In the genomic region with DNA sequence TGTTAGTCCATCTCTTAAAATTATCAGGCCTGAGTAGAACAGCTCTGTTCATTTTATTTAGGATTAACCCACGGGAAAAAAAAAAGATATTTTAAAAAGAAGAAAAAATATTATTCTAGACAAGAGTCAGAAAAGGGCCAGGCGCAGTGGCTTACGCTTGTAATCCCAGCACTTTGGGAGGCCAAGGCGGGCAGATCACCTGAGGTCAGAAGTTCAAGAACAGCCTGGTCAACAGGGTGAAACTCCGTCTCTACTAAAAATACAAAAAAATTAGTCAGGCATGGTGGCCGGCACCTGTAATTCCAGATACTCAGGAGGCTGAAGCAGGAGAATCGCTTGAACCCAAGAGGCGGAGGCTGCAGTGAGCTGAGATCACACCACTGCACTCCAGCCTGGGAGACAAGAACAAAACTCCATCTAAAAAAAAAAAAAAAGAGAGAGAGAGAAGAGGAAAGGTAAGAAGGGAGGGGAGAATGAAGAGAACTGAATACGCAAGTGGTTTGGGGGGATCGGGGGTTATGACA, we compare ENCODE assay signal across 8 cellular contexts. TPM values are rescaled to one million over a fixed set of nuclear protein-coding genes. Genes with fewer than 3 reads are reported as not detected.
DNase-seq lines count a peak whose midpoint lies in the region; ATAC-seq, FAIRE-seq and TF ChIP-seq lines count a peak whose summit lies in the region.
"Not testable (repeated sequence)": the region's sequence is repeated elsewhere in the genome, so short reads cannot be mapped to it uniquely, and the experiment has no call there.

No MANE protein-coding gene starts in this region.

- not testable (repeated sequence) for H3K27me3 ChIP-seq in PC-3 (ENCODE audit: low read length); neural progenitor cell

- H3K27ac ChIP-seq in PC-3 (ENCODE audit: low read length); kidney (ENCODE audit: low read depth in 2 of 2, low read length in 2 of 2); neural progenitor cell: not testable (repeated sequence)

- not testable (repeated sequence) for H3K9ac ChIP-seq in PC-3 (ENCODE audit: low read length); kidney (ENCODE audit: low read length in 2 of 2); neural progenitor cell

- H3K36me3 ChIP-seq in PC-3 (ENCODE audit: low read depth, low read length); kidney (ENCODE audit: control insufficient read depth in 1 of 2, insufficient read depth in 2 of 2, low read length in 2 of 2); neural progenitor cell: not testable (repeated sequence)

- H3K4me1 Mint-ChIP-seq in activated CD8-positive, alpha-beta T cell treated with anti-CD3 and anti-CD28 coated beads for 36 hours (ENCODE audit: low read depth): peaks cover 32% of the 10 kb centered on the region
- H3K4me1 Mint-ChIP-seq in activated naive CD8-positive, alpha-beta T cell treated with anti-CD3 and anti-CD28 coated beads, Interleukin-2, amount 50 U/mL, for 24 hours: peaks cover 42% of the 10 kb centered on the region
- H3K4me1 Mint-ChIP-seq in endothelial cell (ENCODE audit: unreplicated experiment) (peaks cover 32% of the 10 kb centered on the region), neural progenitor cell (peaks cover 25% of the 10 kb centered on the region), type B pancreatic cell (ENCODE audit: unreplicated experiment) (peaks cover 24% of the 10 kb centered on the region)

- H3K9me3 ChIP-seq in PC-3 (ENCODE audit: low read length); kidney (ENCODE audit: control insufficient read depth in 1 of 2, low read length in 2 of 2); neural progenitor cell (ENCODE audit: low read depth): not testable (repeated sequence)

- H3K4me3 Mint-ChIP-seq in activated CD8-positive, alpha-beta T cell treated with anti-CD3 and anti-CD28 coated beads for 36 hours: peak overlapping the region; percentile 80
- H3K4me3 Mint-ChIP-seq in activated naive CD8-positive, alpha-beta T cell treated with anti-CD3 and anti-CD28 coated beads, Interleukin-2, amount 50 U/mL, for 24 hours: peak overlapping the region; percentile 42
- H3K4me3 Mint-ChIP-seq in endothelial cell (ENCODE audit: unreplicated experiment): peak overlapping the region; percentile 99
- peak overlapping the region; percentile 95 for H3K4me3 Mint-ChIP-seq in neural progenitor cell
- H3K4me3 Mint-ChIP-seq in type B pancreatic cell: peak overlapping the region; percentile 66

- not testable (repeated sequence) for BruUV-seq in PC-3 (replicated peaks; lab: Mats Ljungman, UMichigan)

- CTCF ChIA-PET in PC-3 (lab: Charles Lee); activated CD8-positive, alpha-beta T cell treated with anti-CD3 and anti-CD28 coated beads for 36 hours (lab: Charles Lee): not testable (repeated sequence)

- H3K9me2 ChIP-seq in PC-3 (replicated peaks; ENCODE audit: low read length): not testable (repeated sequence)

- not testable (repeated sequence) for ATAC-seq in PC-3; activated CD8-positive, alpha-beta T cell treated with anti-CD3 and anti-CD28 coated beads for 36 hours; activated naive CD8-positive, alpha-beta T cell treated with anti-CD3 and anti-CD28 coated beads, Interleukin-2, amount 50 U/mL, for 24 hours

- H3K36me3 Mint-ChIP-seq in activated CD8-positive, alpha-beta T cell treated with anti-CD3 and anti-CD28 coated beads for 36 hours (ENCODE audit: low read depth): peaks cover 16% of the 10 kb centered on the region
- H3K36me3 Mint-ChIP-seq in activated naive CD8-positive, alpha-beta T cell treated with anti-CD3 and anti-CD28 coated beads, Interleukin-2, amount 50 U/mL, for 24 hours (ENCODE audit: low read depth); neural progenitor cell: not testable (repeated sequence)
- H3K36me3 Mint-ChIP-seq in endothelial cell (ENCODE audit: low read depth, unreplicated experiment) (peaks cover 21% of the 10 kb centered on the region), type B pancreatic cell (peaks cover 23% of the 10 kb centered on the region)

- H4K20me1 ChIP-seq in PC-3 (ENCODE audit: low read length); neural progenitor cell (ENCODE audit: low read depth): not testable (repeated sequence)

- H3K4me3 ChIP-seq in GM08714 (ENCODE audit: low read length): peak overlapping the region; percentile 10; the same call in 1 of the 2 replicates
- H3K4me3 ChIP-seq in PC-3 (ENCODE audit: low read length): peak overlapping the region; percentile 84; the same call in 1 of the 2 replicates
- peak overlapping the region; percentile 93 to 100 for H3K4me3 ChIP-seq in kidney (ENCODE audit: low read length in 2 of 2)
- not testable (repeated sequence) for H3K4me3 ChIP-seq in neural progenitor cell

- TF ChIP-seq CTCF in PC-3 (conservative IDR thresholded peaks at IDR 0.05; ENCODE audit: low read depth, low read length); activated CD8-positive, alpha-beta T cell treated with anti-CD3 and anti-CD28 coated beads for 36 hours (IDR thresholded peaks at IDR 0.05); endothelial cell (IDR thresholded peaks at IDR 0.05; ENCODE audit: unreplicated experiment); kidney (IDR thresholded peaks at IDR 0.05; ENCODE audit: borderline replicate concordance, extremely low read depth, insufficient read depth); neural progenitor cell (IDR thresholded peaks at IDR 0.05); type B pancreatic cell (conservative IDR thresholded peaks at IDR 0.05): not testable (repeated sequence)

- H3K27me3 Mint-ChIP-seq in activated CD8-positive, alpha-beta T cell treated with anti-CD3 and anti-CD28 coated beads for 36 hours; activated naive CD8-positive, alpha-beta T cell treated with anti-CD3 and anti-CD28 coated beads, Interleukin-2, amount 50 U/mL, for 24 hours; endothelial cell (ENCODE audit: unreplicated experiment); neural progenitor cell (ENCODE audit: insufficient read depth, low read depth); type B pancreatic cell: not testable (repeated sequence)

- not testable (repeated sequence) for H2AFZ ChIP-seq in PC-3 (ENCODE audit: low read length); neural progenitor cell (replicated peaks)

- peaks cover 20% of the 10 kb centered on the region for H3K4me1 ChIP-seq in PC-3 (ENCODE audit: insufficient read depth, low read length)
- H3K4me1 ChIP-seq in kidney (ENCODE audit: control insufficient read depth in 1 of 2, insufficient read depth in 1 of 2, low read depth in 1 of 2, low read length in 2 of 2): peaks cover 8 to 16% of the 10 kb centered on the region in 2 donors
- H3K4me1 ChIP-seq in neural progenitor cell: peaks cover 19% of the 10 kb centered on the region

- FAIRE-seq in kidney (lab: Jason Lieb, UNC): not testable (repeated sequence)

- H3K79me2 ChIP-seq in PC-3 (ENCODE audit: low read length) (peaks cover 52% of the 10 kb centered on the region), neural progenitor cell (ENCODE audit: low read depth) (peaks cover 43% of the 10 kb centered on the region)

- POLR2A ChIA-PET in PC-3 (lab: Charles Lee; ENCODE audit: unreplicated experiment): not testable (repeated sequence)
- POLR2A ChIA-PET in activated CD8-positive, alpha-beta T cell treated with anti-CD3 and anti-CD28 coated beads for 36 hours (lab: Charles Lee): interaction anchor here (1.0 to 1.5 kb wide), 2 partner anchors 13 to 21 kb away, joined by 4 to 5 read pairs; no protein-coding TSS in a partner anchor

- H3K9me3 Mint-ChIP-seq in activated CD8-positive, alpha-beta T cell treated with anti-CD3 and anti-CD28 coated beads for 36 hours; activated naive CD8-positive, alpha-beta T cell treated with anti-CD3 and anti-CD28 coated beads, Interleukin-2, amount 50 U/mL, for 24 hours; endothelial cell (ENCODE audit: unreplicated experiment); neural progenitor cell; type B pancreatic cell: not testable (repeated sequence)

- H3F3A ChIP-seq in PC-3 (ENCODE audit: low read length, unreplicated experiment): not testable (repeated sequence)
- peaks cover 19% of the 10 kb centered on the region for H3F3A ChIP-seq in neural progenitor cell (ENCODE audit: low read depth)

- H3K27ac Mint-ChIP-seq in activated CD8-positive, alpha-beta T cell treated with anti-CD3 and anti-CD28 coated beads for 36 hours; activated naive CD8-positive, alpha-beta T cell treated with anti-CD3 and anti-CD28 coated beads, Interleukin-2, amount 50 U/mL, for 24 hours; endothelial cell (ENCODE audit: unreplicated experiment); neural progenitor cell; type B pancreatic cell: not testable (repeated sequence)

- H3K4me2 ChIP-seq in PC-3 (ENCODE audit: low read length): peak overlapping the region; percentile 87
- H3K4me2 ChIP-seq in neural progenitor cell: peak overlapping the region; percentile 94

- intact Hi-C loops in PC-3 (cut with micrococcal nuclease): loop anchor here (5.0 kb wide), 1 partner anchor 259 kb away; no protein-coding TSS in a partner anchor
- intact Hi-C loops in activated CD8-positive, alpha-beta T cell treated with anti-CD3 and anti-CD28 coated beads for 36 hours (cut with micrococcal nuclease); kidney (cut with DNase I): not testable (repeated sequence)

- not testable (repeated sequence) for DNase-seq in PC-3; activated CD8-positive, alpha-beta T cell treated with anti-CD3 and anti-CD28 coated beads for 36 hours; activated naive CD8-positive, alpha-beta T cell treated with anti-CD3 and anti-CD28 coated beads, Interleukin-2, amount 50 U/mL, for 24 hours; endothelial cell (ENCODE audit: low spot score); kidney; neural progenitor cell (ENCODE audit: low spot score); type B pancreatic cell (ENCODE audit: extremely low spot score, unreplicated experiment)

RNA-seq across cellular contexts. Expression of gene TRAPPC6B, which starts 2.3 kb away (rescaled TPM):
- total RNA-seq in PC-3 (2014; rRNA removed) (24.0 and 34.5 TPM in 2 replicates), endothelial cell (ENCODE audit: unreplicated experiment) (28.5 TPM), kidney (32.9 TPM), neural progenitor cell (ENCODE audit: low replicate concordance) (22.3 and 32.5 TPM in 2 replicates), type B pancreatic cell (ENCODE audit: low replicate concordance) (19.0 and 19.5 TPM in 2 replicates)
- total RNA-seq in activated CD8-positive, alpha-beta T cell treated with anti-CD3 and anti-CD28 coated beads for 36 hours: 10 to 100 TPM; 15.5 to 19.1 TPM
- 19.7 TPM for polyA plus RNA-seq in kidney (ENCODE audit: insufficient read depth, low read depth, low replicate concordance)

RNA-seq across cellular contexts. Expression of gene PNN, which starts 7.2 kb away (rescaled TPM):
- total RNA-seq in PC-3 (2014; rRNA removed): 36.7 and 45.6 TPM in 2 replicates
- 100 to 1,000 TPM; 106 to 107 TPM for total RNA-seq in activated CD8-positive, alpha-beta T cell treated with anti-CD3 and anti-CD28 coated beads for 36 hours
- 128 TPM for total RNA-seq in endothelial cell (ENCODE audit: unreplicated experiment)
- total RNA-seq in kidney: 46.2 TPM
- polyA plus RNA-seq in kidney (ENCODE audit: insufficient read depth, low read depth, low replicate concordance): 27.2 TPM
- total RNA-seq in neural progenitor cell (ENCODE audit: low replicate concordance): 82.8 and 110 TPM in 2 replicates
- 74.3 and 95.7 TPM in 2 replicates for total RNA-seq in type B pancreatic cell (ENCODE audit: low replicate concordance)

RNA-seq across cellular contexts. Expression of gene GEMIN2, which starts 53.7 kb away (rescaled TPM):
- total RNA-seq in PC-3 (2014; rRNA removed): 42.7 and 48.1 TPM in 2 replicates
- 10 to 100 TPM; 21.6 to 25.3 TPM for total RNA-seq in activated CD8-positive, alpha-beta T cell treated with anti-CD3 and anti-CD28 coated beads for 36 hours
- total RNA-seq in endothelial cell (ENCODE audit: unreplicated experiment): 21.4 TPM
- total RNA-seq in kidney: 13.8 TPM
- polyA plus RNA-seq in kidney (ENCODE audit: insufficient read depth, low read depth, low replicate concordance): 17.2 TPM
- 65.3 and 71.8 TPM in 2 replicates for total RNA-seq in neural progenitor cell (ENCODE audit: low replicate concordance)
- total RNA-seq in type B pancreatic cell (ENCODE audit: low replicate concordance): 15.0 and 20.1 TPM in 2 replicates

Comparison
In these comparisons a context has a peak if more than half of its experiments do, and no peak if none do; other contexts are left out.
1. H3K4me3 Mint-ChIP-seq: peak in every context shown above with its lines; median percentile 99 in endothelial cell; 95 in neural progenitor cell; 80 in activated CD8-positive, alpha-beta T cell treated with anti-CD3 and anti-CD28 coated beads for 36 hours; 66 in type B pancreatic cell; 42 in activated naive CD8-positive, alpha-beta T cell treated with anti-CD3 and anti-CD28 coated beads, Interleukin-2, amount 50 U/mL, for 24 hours.